Comparison of ENCODE assay signal across 12 cellular contexts in the genomic region with DNA sequence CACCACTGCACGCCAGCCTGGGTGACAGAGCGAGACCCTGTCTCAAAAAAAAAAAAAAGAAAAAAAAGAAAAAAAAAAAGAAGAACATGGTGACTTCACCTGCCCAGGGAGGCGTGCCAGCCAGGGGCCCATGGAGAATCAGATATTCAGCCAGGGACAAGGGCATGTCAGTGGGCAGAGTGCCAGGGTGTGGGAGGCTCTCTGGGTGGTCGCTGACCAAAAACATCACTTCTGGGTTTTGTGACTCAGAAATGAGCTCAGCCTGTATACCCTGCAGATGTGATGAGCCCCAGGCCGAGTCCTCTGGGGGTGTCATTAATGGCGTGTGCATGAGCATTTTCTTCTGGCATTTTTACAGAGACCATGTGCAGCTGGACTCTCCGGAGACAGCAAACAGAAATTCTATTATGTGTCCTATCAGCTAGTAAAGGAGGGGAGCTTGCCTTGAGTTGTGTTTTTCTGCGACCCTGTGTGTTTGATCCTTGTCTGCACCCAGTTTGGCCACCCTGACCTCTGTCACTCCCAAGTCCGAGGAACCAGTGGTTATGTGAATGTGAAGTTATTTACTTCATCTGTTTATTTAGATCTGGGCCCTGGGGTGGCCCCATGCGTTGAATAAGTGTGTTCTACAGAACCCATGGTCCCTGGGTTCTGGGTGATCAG. TPM values are rescaled to one million over a fixed set of nuclear protein-coding genes. Genes with fewer than 3 reads are reported as not detected.
DNase-seq lines count a peak whose midpoint lies in the region; ATAC-seq and TF ChIP-seq lines count a peak whose summit lies in the region.
"Had no signal": no experiment of that assay in that cellular context is flagged by ENCODE, and none has a peak within 500 bp of the region (broad histone marks: within the 10 kb centered on the region; RNA-seq: fewer than 3 reads in every experiment).

No MANE protein-coding gene starts in this region.

- no peak overlapping the region for H3K27ac Mint-ChIP-seq in GM23338
- peak overlapping the region; percentile 26 for H3K27ac Mint-ChIP-seq in glutamatergic neuron (ENCODE audit: unreplicated experiment)

- peaks cover 60% of the 10 kb centered on the region for H3K4me1 ChIP-seq in GM23338 (ENCODE audit: insufficient read depth)

- H3K36me3 Mint-ChIP-seq in GM23338 (ENCODE audit: low read depth) (peaks cover 32% of the 10 kb centered on the region), glutamatergic neuron (ENCODE audit: unreplicated experiment) (peaks cover 6% of the 10 kb centered on the region)

- H3K4me3 Mint-ChIP-seq in GM23338 (peak overlapping the region; percentile 3; the same call in 1 of the 3 replicates), glutamatergic neuron (ENCODE audit: unreplicated experiment) (peak overlapping the region; percentile 70)

- no peak overlapping the region for H3K4me2 ChIP-seq in GM23338

- H3K4me1 Mint-ChIP-seq in GM23338 = peaks cover 82% of the 10 kb centered on the region
- peaks cover 73% of the 10 kb centered on the region for H3K4me1 Mint-ChIP-seq in glutamatergic neuron (ENCODE audit: low read depth, unreplicated experiment)

- peaks cover 100% of the 10 kb centered on the region for H3K79me2 ChIP-seq in GM23338 (replicated peaks; ENCODE audit: insufficient read depth)

- H4K20me1 ChIP-seq in GM23338 (replicated peaks; ENCODE audit: insufficient read depth) = peaks cover 23% of the 10 kb centered on the region

- H3K27me3 Mint-ChIP-seq in GM23338 (ENCODE audit: insufficient read depth, low read depth, poor library complexity) (peaks cover 15% of the 10 kb centered on the region), glutamatergic neuron (ENCODE audit: unreplicated experiment) (peaks cover 44% of the 10 kb centered on the region)

- H3K27me3 ChIP-seq in GM23338 (ENCODE audit: insufficient read depth) = no peaks in the 10 kb centered on the region

- H3K9me2 ChIP-seq in GM23338 (ENCODE audit: insufficient read depth) = no peaks in the 10 kb centered on the region

- no peak overlapping the region for H3K27ac ChIP-seq in GM23338 (ENCODE audit: low read depth)
- H3K27ac ChIP-seq: thoracic aorta had no signal

- H3K36me3 ChIP-seq in GM23338 (ENCODE audit: insufficient read depth) = no peaks in the 10 kb centered on the region

- peaks cover 14% of the 10 kb centered on the region; the same call in 1 of the 2 replicates for H3F3A ChIP-seq in GM23338 (replicated peaks; ENCODE audit: low read depth)

- DNase-seq in GM23338 (ENCODE audit: low spot score) = no peak
- peak; percentile 69 for DNase-seq in T1000 (lab: John Stamatoyannopoulos, UW)
- DNase-seq in glutamatergic neuron = no peak
- peak; percentile 64 to 73 for DNase-seq in stimulated activated CD4-positive, alpha-beta T cell treated with anti-CD3 and anti-CD28 coated beads, Interleukin-2, amount 100 ng/mL, for 24 hours
- no peak for DNase-seq in NCI-H345 treated with DMSO at 0.1 percent for 48 hours (lab: John Stamatoyannopoulos, UW; ENCODE audit: unreplicated experiment)
- DNase-seq in NCI-H748 treated with DMSO at 0.1 percent for 48 hours (lab: John Stamatoyannopoulos, UW) = no peak
- DNase-seq: effector memory CD4-positive, alpha-beta T cell; NCI-H1436 treated with DMSO at 0.1 percent for 48 hours; T-helper 9 cell had no signal

- no peak for ATAC-seq in GM23338
- ATAC-seq in GM21360 (IDR thresholded peaks at IDR 0.05; ENCODE audit: unreplicated experiment) = no peak
- no peak for ATAC-seq in GM18868 (IDR thresholded peaks at IDR 0.05; ENCODE audit: unreplicated experiment)

- peaks cover 17% of the 10 kb centered on the region for H3K9me3 Mint-ChIP-seq in GM23338
- peaks cover 37% of the 10 kb centered on the region for H3K9me3 Mint-ChIP-seq in glutamatergic neuron (ENCODE audit: unreplicated experiment)

- no peak overlapping the region for H2AFZ ChIP-seq in GM23338

- TF ChIP-seq CTCF in GM23338 (conservative IDR thresholded peaks at IDR 0.05; ENCODE audit: low read depth in 2 of 2) (no peak), glutamatergic neuron (IDR thresholded peaks at IDR 0.05; ENCODE audit: partially characterized antibody, unreplicated experiment) (no peak)

- no peak overlapping the region for H3K4me3 ChIP-seq in GM23338
- H3K4me3 ChIP-seq: thoracic aorta had no signal

TF ChIP-seq in GM23338, 12 proteins besides CTCF, POLR2A, EP300 and RAD21 (continues in another document):
- TF ChIP-seq JUNB (IDR thresholded peaks at IDR 0.05; ENCODE audit: unreplicated experiment) = no peak
- no peak for TF ChIP-seq NANOG (IDR thresholded peaks at IDR 0.05; ENCODE audit: borderline replicate concordance)
- no peak for TF ChIP-seq ZNF331 (CRISPR knock-in tag; IDR thresholded peaks at IDR 0.05; ENCODE audit: low read depth)
- no peak for TF ChIP-seq STAT1 (IDR thresholded peaks at IDR 0.05; ENCODE audit: unreplicated experiment)
- TF ChIP-seq, protein P1, sequence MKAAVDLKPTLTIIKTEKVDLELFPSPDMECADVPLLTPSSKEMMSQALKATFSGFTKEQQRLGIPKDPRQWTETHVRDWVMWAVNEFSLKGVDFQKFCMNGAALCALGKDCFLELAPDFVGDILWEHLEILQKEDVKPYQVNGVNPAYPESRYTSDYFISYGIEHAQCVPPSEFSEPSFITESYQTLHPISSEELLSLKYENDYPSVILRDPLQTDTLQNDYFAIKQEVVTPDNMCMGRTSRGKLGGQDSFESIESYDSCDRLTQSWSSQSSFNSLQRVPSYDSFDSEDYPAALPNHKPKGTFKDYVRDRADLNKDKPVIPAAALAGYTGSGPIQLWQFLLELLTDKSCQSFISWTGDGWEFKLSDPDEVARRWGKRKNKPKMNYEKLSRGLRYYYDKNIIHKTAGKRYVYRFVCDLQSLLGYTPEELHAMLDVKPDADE (IDR thresholded peaks at IDR 0.05) = no peak
- TF ChIP-seq, protein P2, sequence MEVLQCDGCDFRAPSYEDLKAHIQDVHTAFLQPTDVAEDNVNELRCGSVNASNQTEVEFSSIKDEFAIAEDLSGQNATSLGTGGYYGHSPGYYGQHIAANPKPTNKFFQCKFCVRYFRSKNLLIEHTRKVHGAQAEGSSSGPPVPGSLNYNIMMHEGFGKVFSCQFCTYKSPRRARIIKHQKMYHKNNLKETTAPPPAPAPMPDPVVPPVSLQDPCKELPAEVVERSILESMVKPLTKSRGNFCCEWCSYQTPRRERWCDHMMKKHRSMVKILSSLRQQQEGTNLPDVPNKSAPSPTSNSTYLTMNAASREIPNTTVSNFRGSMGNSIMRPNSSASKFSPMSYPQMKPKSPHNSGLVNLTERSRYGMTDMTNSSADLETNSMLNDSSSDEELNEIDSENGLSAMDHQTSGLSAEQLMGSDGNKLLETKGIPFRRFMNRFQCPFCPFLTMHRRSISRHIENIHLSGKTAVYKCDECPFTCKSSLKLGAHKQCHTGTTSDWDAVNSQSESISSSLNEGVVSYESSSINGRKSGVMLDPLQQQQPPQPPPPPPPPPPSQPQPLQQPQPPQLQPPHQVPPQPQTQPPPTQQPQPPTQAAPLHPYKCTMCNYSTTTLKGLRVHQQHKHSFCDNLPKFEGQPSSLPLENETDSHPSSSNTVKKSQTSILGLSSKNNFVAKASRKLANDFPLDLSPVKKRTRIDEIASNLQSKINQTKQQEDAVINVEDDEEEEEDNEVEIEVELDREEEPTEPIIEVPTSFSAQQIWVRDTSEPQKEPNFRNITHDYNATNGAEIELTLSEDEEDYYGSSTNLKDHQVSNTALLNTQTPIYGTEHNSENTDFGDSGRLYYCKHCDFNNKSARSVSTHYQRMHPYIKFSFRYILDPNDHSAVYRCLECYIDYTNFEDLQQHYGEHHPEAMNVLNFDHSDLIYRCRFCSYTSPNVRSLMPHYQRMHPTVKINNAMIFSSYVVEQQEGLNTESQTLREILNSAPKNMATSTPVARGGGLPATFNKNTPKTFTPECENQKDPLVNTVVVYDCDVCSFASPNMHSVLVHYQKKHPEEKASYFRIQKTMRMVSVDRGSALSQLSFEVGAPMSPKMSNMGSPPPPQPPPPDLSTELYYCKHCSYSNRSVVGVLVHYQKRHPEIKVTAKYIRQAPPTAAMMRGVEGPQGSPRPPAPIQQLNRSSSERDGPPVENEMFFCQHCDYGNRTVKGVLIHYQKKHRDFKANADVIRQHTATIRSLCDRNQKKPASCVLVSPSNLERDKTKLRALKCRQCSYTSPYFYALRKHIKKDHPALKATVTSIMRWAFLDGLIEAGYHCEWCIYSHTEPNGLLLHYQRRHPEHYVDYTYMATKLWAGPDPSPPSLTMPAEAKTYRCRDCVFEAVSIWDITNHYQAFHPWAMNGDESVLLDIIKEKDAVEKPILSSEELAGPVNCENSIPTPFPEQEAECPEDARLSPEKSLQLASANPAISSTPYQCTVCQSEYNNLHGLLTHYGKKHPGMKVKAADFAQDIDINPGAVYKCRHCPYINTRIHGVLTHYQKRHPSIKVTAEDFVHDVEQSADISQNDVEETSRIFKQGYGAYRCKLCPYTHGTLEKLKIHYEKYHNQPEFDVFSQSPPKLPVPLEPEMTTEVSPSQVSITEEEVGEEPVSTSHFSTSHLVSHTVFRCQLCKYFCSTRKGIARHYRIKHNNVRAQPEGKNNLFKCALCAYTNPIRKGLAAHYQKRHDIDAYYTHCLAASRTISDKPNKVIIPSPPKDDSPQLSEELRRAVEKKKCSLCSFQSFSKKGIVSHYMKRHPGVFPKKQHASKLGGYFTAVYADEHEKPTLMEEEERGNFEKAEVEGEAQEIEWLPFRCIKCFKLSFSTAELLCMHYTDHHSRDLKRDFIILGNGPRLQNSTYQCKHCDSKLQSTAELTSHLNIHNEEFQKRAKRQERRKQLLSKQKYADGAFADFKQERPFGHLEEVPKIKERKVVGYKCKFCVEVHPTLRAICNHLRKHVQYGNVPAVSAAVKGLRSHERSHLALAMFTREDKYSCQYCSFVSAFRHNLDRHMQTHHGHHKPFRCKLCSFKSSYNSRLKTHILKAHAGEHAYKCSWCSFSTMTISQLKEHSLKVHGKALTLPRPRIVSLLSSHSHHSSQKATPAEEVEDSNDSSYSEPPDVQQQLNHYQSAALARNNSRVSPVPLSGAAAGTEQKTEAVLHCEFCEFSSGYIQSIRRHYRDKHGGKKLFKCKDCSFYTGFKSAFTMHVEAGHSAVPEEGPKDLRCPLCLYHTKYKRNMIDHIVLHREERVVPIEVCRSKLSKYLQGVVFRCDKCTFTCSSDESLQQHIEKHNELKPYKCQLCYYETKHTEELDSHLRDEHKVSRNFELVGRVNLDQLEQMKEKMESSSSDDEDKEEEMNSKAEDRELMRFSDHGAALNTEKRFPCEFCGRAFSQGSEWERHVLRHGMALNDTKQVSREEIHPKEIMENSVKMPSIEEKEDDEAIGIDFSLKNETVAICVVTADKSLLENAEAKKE (CRISPR knock-in tag; IDR thresholded peaks at IDR 0.05) = no peak
- no peak for TF ChIP-seq POLR2AphosphoS5 (IDR thresholded peaks at IDR 0.05; ENCODE audit: low read depth)
- no peak for TF ChIP-seq ZNF114 (CRISPR knock-in tag; IDR thresholded peaks at IDR 0.05)
- TF ChIP-seq CREB1 (CRISPR knock-in tag; IDR thresholded peaks at IDR 0.05; ENCODE audit: low read depth) = no peak
- no peak for TF ChIP-seq EZH2phosphoT487 (IDR thresholded peaks at IDR 0.05; ENCODE audit: unreplicated experiment)
- no peak for TF ChIP-seq EZH2 (IDR thresholded peaks at IDR 0.05; ENCODE audit: low read depth, unreplicated experiment)

RNA-seq across cellular contexts. Expression of a gene that starts 53.6 kb away (rescaled TPM):
- 101 and 121 TPM in 2 replicates for total RNA-seq in GM23338 (2014; rRNA removed; shearing (Covaris generic))
- 15.6 and 17.7 TPM in 2 replicates for polyA plus RNA-seq in GM23338 (2016; fragmentation: Nextera tagmentation; extraction: Ambion mirVana)
- 268 TPM for total RNA-seq in glutamatergic neuron (ENCODE audit: unreplicated experiment)

Comparison
In these comparisons a context has a peak if more than half of its experiments do, and no peak if none do; other contexts are left out.
1. DNase-seq: peak in T1000 (single experiment) and stimulated activated CD4-positive, alpha-beta T cell treated with anti-CD3 and anti-CD28 coated beads, Interleukin-2, amount 100 ng/mL, for 24 hours (2 of 2); none in GM23338 (single experiment), glutamatergic neuron (single experiment), NCI-H345 treated with DMSO at 0.1 percent for 48 hours (single experiment) and NCI-H748 treated with DMSO at 0.1 percent for 48 hours (single experiment).